Comparison of ENCODE assay signal across 8 cellular contexts in genomic region chr4:153758688-153759406, GRCh38. TPM values are rescaled to one million over a fixed set of nuclear protein-coding genes. Genes with fewer than 3 reads are reported as not detected.
DNase-seq lines count a peak whose midpoint lies in the region; ATAC-seq and TF ChIP-seq lines count a peak whose summit lies in the region.

No MANE protein-coding gene starts in this region.

- no CpG with 5 or more reads among the region's 15 CpGs for WGBS in H9 (ENCODE audit: extremely low coverage, insufficient read length, low lambda C conversion rate)
- WGBS in hepatocyte (ENCODE audit: low lambda C conversion rate, missing lambda C conversion rate): 32% methylated on average over 15 of the region's 15 CpGs
- 51 to 74% methylated on average over 15 of the region's 15 CpGs for WGBS in sigmoid colon, 2 donors

- CTCF ChIA-PET in OCI-LY7 (lab: Charles Lee; ENCODE audit: unreplicated experiment): no interaction called here

- H3K18ac ChIP-seq in H9 (ENCODE audit: insufficient read length, low read depth, low read length): peak overlapping the region; percentile 9

- no peak overlapping the region for H4K8ac ChIP-seq in H9 (replicated peaks; ENCODE audit: insufficient read length, low read depth, low read length)

- no peaks in the 10 kb centered on the region for H3K9me3 ChIP-seq in H9 (ENCODE audit: control insufficient read depth, low read depth, low read length)
- no peaks in the 10 kb centered on the region for H3K9me3 ChIP-seq in hepatocyte (ENCODE audit: low read depth)
- no peaks in the 10 kb centered on the region for H3K9me3 ChIP-seq in sigmoid colon
- H3K9me3 ChIP-seq in OCI-LY7 (ENCODE audit: low read length): no peaks in the 10 kb centered on the region

- H3K4me1 Mint-ChIP-seq in H9: peaks cover 28 to 29% of the 10 kb centered on the region in 2 experiments
- no peaks in the 10 kb centered on the region for H3K4me1 Mint-ChIP-seq in activated T-helper 1 cell treated with anti-CD3 and anti-CD28 coated beads, Interleukin-12 subunit alpha, Interleukin-12 subunit beta, Interleukin-2, Interleukin-4 antibody, amounts not matched to agents 30 ng/mL and 10 ng/mL and 1 ng/mL, durations not matched to agents 14 hours and 24 hours and 36 hours (ENCODE audit: low read depth)

- H4K5ac ChIP-seq in H9 (ENCODE audit: insufficient read length, low read depth, low read length): no peak overlapping the region

- H2BK15ac ChIP-seq in H9 (ENCODE audit: low read depth, low read length): no peak overlapping the region

- no peaks in the 10 kb centered on the region for H3K79me1 ChIP-seq in H9 (ENCODE audit: insufficient read depth, low read depth, low read length, poor library complexity, severe bottlenecking)

- H3K9ac ChIP-seq in H9 (ENCODE audit: extremely low read depth, insufficient read length, low read length): no peak overlapping the region

- H3K27me3 Mint-ChIP-seq in H9 (ENCODE audit: low read depth): peaks cover 51% of the 10 kb centered on the region
- H3K27me3 Mint-ChIP-seq in activated T-helper 1 cell treated with anti-CD3 and anti-CD28 coated beads, Interleukin-12 subunit alpha, Interleukin-12 subunit beta, Interleukin-2, Interleukin-4 antibody, amounts not matched to agents 30 ng/mL and 10 ng/mL and 1 ng/mL, durations not matched to agents 14 hours and 24 hours and 36 hours (ENCODE audit: insufficient read depth): peaks cover 50% of the 10 kb centered on the region

- BruUV-seq in OCI-LY7 (replicated peaks; lab: Mats Ljungman, UMichigan): no TSS peak

- no peak overlapping the region for H2BK12ac ChIP-seq in H9 (ENCODE audit: insufficient read length, low read depth, low read length)

- intact Hi-C loops in activated T-helper 1 cell treated with anti-CD3 and anti-CD28 coated beads, Interleukin-12 subunit alpha, Interleukin-12 subunit beta, Interleukin-2, Interleukin-4 antibody, amounts not matched to agents 30 ng/mL and 10 ng/mL and 1 ng/mL, durations not matched to agents 14 hours and 24 hours and 36 hours (cut with micrococcal nuclease): no loop called here
- intact Hi-C loops in sigmoid colon (cut with DNase I) (no loop called here), OCI-LY7 (cut with micrococcal nuclease; ENCODE audit: unreplicated experiment) (no loop called here)

- peaks cover 0 to 3% of the 10 kb centered on the region in 2 experiments; a peak in 2 of 5 replicates for H3K9me3 Mint-ChIP-seq in H9
- H3K9me3 Mint-ChIP-seq in activated T-helper 1 cell treated with anti-CD3 and anti-CD28 coated beads, Interleukin-12 subunit alpha, Interleukin-12 subunit beta, Interleukin-2, Interleukin-4 antibody, amounts not matched to agents 30 ng/mL and 10 ng/mL and 1 ng/mL, durations not matched to agents 14 hours and 24 hours and 36 hours: no peaks in the 10 kb centered on the region

- H3K4me3 ChIP-seq in hepatocyte: peak overlapping the region; percentile 67
- H3K4me3 ChIP-seq in sigmoid colon: peak overlapping the region in 3 of 4 donors; percentile 34 to 61 (median 53)
- H3K4me3 ChIP-seq in OCI-LY7 (ENCODE audit: low read depth, low read length, poor library complexity, severe bottlenecking): no peak overlapping the region

- H3K27ac ChIP-seq in H9 (ENCODE audit: insufficient read length, low read depth, low read length) (no peak overlapping the region), hepatocyte (no peak overlapping the region), sigmoid colon (no peak overlapping the region), OCI-LY7 (ENCODE audit: low read depth, low read length, poor library complexity, severe bottlenecking) (no peak overlapping the region)

- ATAC-seq in HG03039 (IDR thresholded peaks at IDR 0.05; ENCODE audit: unreplicated experiment) (no peak), omental fat pad (ENCODE audit: low FRiP score) (no peak)

- H3K9me2 ChIP-seq in hepatocyte (replicated peaks; ENCODE audit: insufficient read depth): no peaks in the 10 kb centered on the region
- no peaks in the 10 kb centered on the region for H3K9me2 ChIP-seq in OCI-LY7 (ENCODE audit: insufficient read depth, low read length)

- H3K4me2 ChIP-seq in H9 (ENCODE audit: insufficient read depth, insufficient read length, low read length) (peak overlapping the region; percentile 85), hepatocyte (peak overlapping the region; percentile 98), OCI-LY7 (ENCODE audit: low read length) (no peak overlapping the region)

- POLR2A ChIA-PET in OCI-LY7 (lab: Charles Lee): no interaction called here

- no peak overlapping the region for H4K91ac ChIP-seq in H9 (ENCODE audit: insufficient read length, low read depth, low read length)

- H2AK5ac ChIP-seq in H9 (ENCODE audit: insufficient read length, low read length): no peak overlapping the region

- peak overlapping the region; percentile 70 to 88 for H3K4me3 Mint-ChIP-seq in H9
- peak overlapping the region; percentile 44 for H3K4me3 Mint-ChIP-seq in activated T-helper 1 cell treated with anti-CD3 and anti-CD28 coated beads, Interleukin-12 subunit alpha, Interleukin-12 subunit beta, Interleukin-2, Interleukin-4 antibody, amounts not matched to agents 30 ng/mL and 10 ng/mL and 1 ng/mL, durations not matched to agents 14 hours and 24 hours and 36 hours

- H2AFZ ChIP-seq in H9 (ENCODE audit: low read length): no peak overlapping the region
- H2AFZ ChIP-seq in hepatocyte: peak overlapping the region; percentile 93
- no peak overlapping the region for H2AFZ ChIP-seq in OCI-LY7 (ENCODE audit: low read length)

- H3K4me1 ChIP-seq in H9 (ENCODE audit: insufficient read depth, low read length): peaks cover 10% of the 10 kb centered on the region
- peaks cover 6% of the 10 kb centered on the region for H3K4me1 ChIP-seq in hepatocyte (ENCODE audit: insufficient read depth)
- peaks cover 0 to 12% (median 5%) of the 10 kb centered on the region in 4 donors for H3K4me1 ChIP-seq in sigmoid colon
- no peaks in the 10 kb centered on the region for H3K4me1 ChIP-seq in OCI-LY7 (ENCODE audit: insufficient read depth, low read length, poor library complexity, severe bottlenecking)

- no peak for TF ChIP-seq POLR2A in sigmoid colon (IDR thresholded peaks at IDR 0.05)

- H4K20me1 ChIP-seq in H9 (ENCODE audit: control insufficient read depth, insufficient read depth, insufficient read length) (no peaks in the 10 kb centered on the region), hepatocyte (ENCODE audit: insufficient read depth, poor library complexity, severe bottlenecking) (no peaks in the 10 kb centered on the region), OCI-LY7 (ENCODE audit: insufficient read depth, low read length) (no peaks in the 10 kb centered on the region)

- no peak for TF ChIP-seq EP300 in sigmoid colon (IDR thresholded peaks at IDR 0.05)

- no peak overlapping the region for H3K56ac ChIP-seq in H9 (ENCODE audit: insufficient read length, low read depth, low read length)

- no peak overlapping the region for H3K14ac ChIP-seq in H9 (ENCODE audit: insufficient read depth, low read length)

- no peak overlapping the region for H2BK20ac ChIP-seq in H9 (ENCODE audit: low read depth, low read length, poor library complexity, severe bottlenecking)

- H3K79me2 ChIP-seq in H9 (ENCODE audit: insufficient read depth, low read length) (no peaks in the 10 kb centered on the region), hepatocyte (no peaks in the 10 kb centered on the region), OCI-LY7 (ENCODE audit: insufficient read depth, low read depth, low read length) (no peaks in the 10 kb centered on the region)

- H2BK5ac ChIP-seq in H9 (ENCODE audit: insufficient read length, low read length): no peak overlapping the region

- H3K27ac Mint-ChIP-seq in H9: no peak overlapping the region
- H3K27ac Mint-ChIP-seq in activated T-helper 1 cell treated with anti-CD3 and anti-CD28 coated beads, Interleukin-12 subunit alpha, Interleukin-12 subunit beta, Interleukin-2, Interleukin-4 antibody, amounts not matched to agents 30 ng/mL and 10 ng/mL and 1 ng/mL, durations not matched to agents 14 hours and 24 hours and 36 hours: no peak overlapping the region

- peaks cover 11% of the 10 kb centered on the region for H3K23me2 ChIP-seq in H9 (ENCODE audit: insufficient read length, low read depth, low read length, poor library complexity, severe bottlenecking)

- no peak overlapping the region for H3K4ac ChIP-seq in H9 (ENCODE audit: low read depth, low read length)

- H2BK120ac ChIP-seq in H9 (ENCODE audit: low read depth, low read length, poor library complexity, severe bottlenecking): no peak overlapping the region

- H3K36me3 ChIP-seq in hepatocyte (replicated peaks; ENCODE audit: insufficient read depth, low read depth): no peaks in the 10 kb centered on the region
- H3K36me3 ChIP-seq in sigmoid colon: no peaks in the 10 kb centered on the region
- no peaks in the 10 kb centered on the region for H3K36me3 ChIP-seq in OCI-LY7 (ENCODE audit: insufficient read depth, low read length)

- peaks cover 8 to 18% (median 11%) of the 10 kb centered on the region in 3 experiments for H3K36me3 Mint-ChIP-seq in H9 (ENCODE audit: insufficient read depth in 1 of 3, low read depth in 3 of 3)
- H3K36me3 Mint-ChIP-seq in activated T-helper 1 cell treated with anti-CD3 and anti-CD28 coated beads, Interleukin-12 subunit alpha, Interleukin-12 subunit beta, Interleukin-2, Interleukin-4 antibody, amounts not matched to agents 30 ng/mL and 10 ng/mL and 1 ng/mL, durations not matched to agents 14 hours and 24 hours and 36 hours (ENCODE audit: low read depth): peaks cover 2% of the 10 kb centered on the region

- DNase-seq in H9 (no peak), hepatocyte (ENCODE audit: low spot score) (no peak), sigmoid colon (no peak), OCI-LY7 (ENCODE audit: low spot score) (no peak), NCI-H524 (lab: John Stamatoyannopoulos, UW) (no peak), omental fat pad (ENCODE audit: low spot score) (no peak)
- DNase-seq in activated T-helper 1 cell treated with anti-CD3 and anti-CD28 coated beads, Interleukin-12 subunit alpha, Interleukin-12 subunit beta, Interleukin-2, Interleukin-4 antibody, amounts not matched to agents 30 ng/mL and 10 ng/mL and 1 ng/mL, durations not matched to agents 14 hours and 24 hours and 36 hours (ENCODE audit: low spot score): no peak

- TF ChIP-seq CTCF in H9 (conservative IDR thresholded peaks at IDR 0.05) (no peak), hepatocyte (IDR thresholded peaks at IDR 0.05; ENCODE audit: poor library complexity) (no peak), sigmoid colon (IDR thresholded peaks at IDR 0.05) (no peak), OCI-LY7 (conservative IDR thresholded peaks at IDR 0.05; ENCODE audit: low read length) (no peak), omental fat pad (IDR thresholded peaks at IDR 0.05) (no peak)

- no peak overlapping the region for H3K23ac ChIP-seq in H9 (ENCODE audit: insufficient read length, low read depth, low read length)

- H3T11ph ChIP-seq in H9 (ENCODE audit: low read length): no peak overlapping the region

- H3K27me3 ChIP-seq in H9 (ENCODE audit: insufficient read depth, low read length): no peaks in the 10 kb centered on the region
- peaks cover 34% of the 10 kb centered on the region for H3K27me3 ChIP-seq in hepatocyte
- peaks cover 0 to 20% (median 6%) of the 10 kb centered on the region in 3 donors for H3K27me3 ChIP-seq in sigmoid colon

RNA-seq across cellular contexts. Expression of gene RNF175, which starts 1.0 kb away (rescaled TPM):
- total RNA-seq in H9 (2021) (3.3 and 4.3 TPM in 2 replicates), hepatocyte (2.1 and 2.8 TPM in 2 replicates), sigmoid colon (1 to 10 TPM in 1 of 4 donors, under 1 TPM in 1, not detected in 2; 0.99 to 1.8 TPM), OCI-LY7 (2022) (0.25 and 0.33 TPM in 2 replicates), omental fat pad (1 to 10 TPM in 1 of 4 donors, under 1 TPM in 1, not detected in 2; 0.28 to 1.4 TPM)
- total RNA-seq in activated T-helper 1 cell treated with anti-CD3 and anti-CD28 coated beads, Interleukin-12 subunit alpha, Interleukin-12 subunit beta, Interleukin-2, Interleukin-4 antibody, amounts not matched to agents 30 ng/mL and 10 ng/mL and 1 ng/mL, durations not matched to agents 14 hours and 24 hours and 36 hours: not detected in 2 replicates
- polyA plus RNA-seq in hepatocyte (2.6 and 2.8 TPM in 2 replicates), sigmoid colon (under 1 TPM in 1 of 3 donors, not detected in 2; 0.26 TPM)
- not detected in 2 replicates for total RNA-seq in OCI-LY7 (2014; rRNA removed; shearing (Covaris generic))

RNA-seq across cellular contexts. Expression of gene SFRP2, which starts 30.0 kb away (rescaled TPM):
- total RNA-seq in H9 (2021): 156 and 161 TPM in 2 replicates
- total RNA-seq in activated T-helper 1 cell treated with anti-CD3 and anti-CD28 coated beads, Interleukin-12 subunit alpha, Interleukin-12 subunit beta, Interleukin-2, Interleukin-4 antibody, amounts not matched to agents 30 ng/mL and 10 ng/mL and 1 ng/mL, durations not matched to agents 14 hours and 24 hours and 36 hours: not detected in 2 replicates
- 8.0 and 15.0 TPM in 2 replicates for total RNA-seq in hepatocyte
- 42.8 and 50.0 TPM in 2 replicates for polyA plus RNA-seq in hepatocyte
- 10 to 100 TPM; 12.1 to 64.8 (median 33.1) TPM for total RNA-seq in sigmoid colon
- 10 to 100 TPM in 1 of 3 donors, 1 to 10 TPM in 1, not detected in 1; 2.0 to 30.6 TPM for polyA plus RNA-seq in sigmoid colon
- not detected in 2 replicates for total RNA-seq in OCI-LY7 (2014; rRNA removed; shearing (Covaris generic))
- total RNA-seq in OCI-LY7 (2022): not detected in 2 replicates
- total RNA-seq in omental fat pad: 10 to 100 TPM in 3 of 4 donors, 1 to 10 TPM in 1; 9.4 to 34.7 (median 22.8) TPM
